Comparison of ENCODE assay signal across 33 cellular contexts in genomic region chr20:16613954-16614353, GRCh38.
"Had no signal": no experiment of that assay in that cellular context is flagged by ENCODE, and none has a peak within 500 bp of the region (broad histone marks: within the 10 kb centered on the region; RNA-seq: fewer than 3 reads in every experiment).

No MANE protein-coding gene starts in this region.

- ATAC-seq: activated CD4-positive, alpha-beta T cell treated with anti-CD3 and anti-CD28 coated beads for 36 hours; activated CD8-positive, alpha-beta T cell treated with anti-CD3 and anti-CD28 coated beads, Interleukin-2, amount 10 ng/mL, durations not matched to agents 7 days and 5 days; Panc1 had no signal

- H3K4me3 ChIP-seq: ascending aorta, SJSA1 had no signal

- H3K27me3 Mint-ChIP-seq: activated CD4-positive, alpha-beta T cell treated with anti-CD3 and anti-CD28 coated beads, Interleukin-2, amount 10 ng/mL, durations not matched to agents 7 days and 5 days had no signal

- H3K36me3 Mint-ChIP-seq: activated naive CD4-positive, alpha-beta T cell treated with anti-CD3 and anti-CD28 coated beads, Interleukin-2, amount 50 U/mL, for 24 hours; activated naive CD8-positive, alpha-beta T cell treated with anti-CD3 and anti-CD28 coated beads, Interleukin-2, amount 10 ng/mL, durations not matched to agents 7 days and 5 days had no signal

- H3K36me3 ChIP-seq: ascending aorta, SJSA1 had no signal

- H3K4me1 ChIP-seq: ascending aorta, SJSA1 had no signal

- H3K27ac ChIP-seq: ascending aorta, KMS-11, SJSA1 had no signal

- FAIRE-seq: TTC549 had no signal

- H3K27ac Mint-ChIP-seq: activated CD4-positive, alpha-beta T cell treated with anti-CD3 and anti-CD28 coated beads for 36 hours; activated CD4-positive, alpha-beta T cell treated with anti-CD3 and anti-CD28 coated beads, Interleukin-2, amount 10 ng/mL, durations not matched to agents 7 days and 5 days; activated CD8-positive, alpha-beta T cell treated with anti-CD3 and anti-CD28 coated beads, Interleukin-2, amount 10 ng/mL, durations not matched to agents 7 days and 5 days; activated naive CD4-positive, alpha-beta T cell treated with anti-CD3 and anti-CD28 coated beads, Interleukin-2, amount 50 U/mL, for 24 hours; activated naive CD8-positive, alpha-beta T cell treated with anti-CD3 and anti-CD28 coated beads, Interleukin-2, amount 10 ng/mL, durations not matched to agents 7 days and 5 days; activated T-cell treated with anti-CD3 and anti-CD28 coated beads, Interleukin-2, amount 50 U/mL, for 24 hours; activated T-helper 2 cell treated with anti-CD3 and anti-CD28 coated beads, Interferon-gamma antibody, Interleukin-2, Interleukin-4, amounts not matched to agents 10 μg/mL and 5 μg/mL and 100 μg/mL, durations not matched to agents 14 hours and 24 hours and 36 hours; T-helper 1 cell treated with Interleukin-12 subunit alpha and Interleukin-12 subunit beta and Interleukin-4 antibody, amounts not matched to agents 30 μg/mL and 1 μg/mL, for 36 hours; T-helper 2 cell treated with Interferon-gamma antibody and Interleukin-4, amounts not matched to agents 5 μg/mL and 100 μg/mL, for 36 hours had no signal

- H3K9me2 ChIP-seq: SK-N-SH had no signal

- H3K4me2 ChIP-seq: KMS-11, SK-N-SH had no signal

- H3K9me3 ChIP-seq: ascending aorta, SJSA1, SK-N-SH had no signal

- H3K4me3 Mint-ChIP-seq: activated CD4-positive, alpha-beta T cell treated with anti-CD3 and anti-CD28 coated beads for 36 hours; activated CD4-positive, alpha-beta T cell treated with anti-CD3 and anti-CD28 coated beads, Interleukin-2, amount 10 ng/mL, durations not matched to agents 7 days and 5 days; activated CD8-positive, alpha-beta T cell treated with anti-CD3 and anti-CD28 coated beads, Interleukin-2, amount 10 ng/mL, durations not matched to agents 7 days and 5 days; activated naive CD4-positive, alpha-beta T cell treated with anti-CD3 and anti-CD28 coated beads, Interleukin-2, amount 50 U/mL, for 24 hours; activated naive CD8-positive, alpha-beta T cell treated with anti-CD3 and anti-CD28 coated beads, Interleukin-2, amount 10 ng/mL, durations not matched to agents 7 days and 5 days; activated T-cell treated with anti-CD3 and anti-CD28 coated beads, Interleukin-2, amount 50 U/mL, for 24 hours; T-helper 1 cell treated with Interleukin-12 subunit alpha and Interleukin-12 subunit beta and Interleukin-4 antibody, amounts not matched to agents 30 μg/mL and 1 μg/mL, for 36 hours; T-helper 2 cell treated with Interferon-gamma antibody and Interleukin-4, amounts not matched to agents 5 μg/mL and 100 μg/mL, for 36 hours had no signal

- H3K4me1 Mint-ChIP-seq: activated CD4-positive, alpha-beta T cell treated with anti-CD3 and anti-CD28 coated beads for 36 hours; activated CD4-positive, alpha-beta T cell treated with anti-CD3 and anti-CD28 coated beads, Interleukin-2, amount 10 ng/mL, durations not matched to agents 7 days and 5 days; activated naive CD4-positive, alpha-beta T cell treated with anti-CD3 and anti-CD28 coated beads, Interleukin-2, amount 50 U/mL, for 24 hours; activated naive CD8-positive, alpha-beta T cell treated with anti-CD3 and anti-CD28 coated beads, Interleukin-2, amount 10 ng/mL, durations not matched to agents 7 days and 5 days had no signal

- H3K9ac ChIP-seq: KMS-11, SK-N-SH had no signal

- DNase-seq: activated CD4-positive, alpha-beta T cell treated with anti-CD3 and anti-CD28 coated beads for 36 hours; activated CD4-positive, alpha-beta T cell treated with anti-CD3 and anti-CD28 coated beads, Interleukin-2, amount 10 ng/mL, durations not matched to agents 7 days and 5 days; activated CD4-positive, alpha-beta T cell treated with anti-CD3 and anti-CD28 coated beads, Interleukin-2, amount 50 U/mL, for 48 hours; activated CD8-positive, alpha-beta T cell treated with anti-CD3 and anti-CD28 coated beads, Interleukin-2, amount 10 ng/mL, durations not matched to agents 7 days and 5 days; activated gamma-delta T cell; activated naive CD4-positive, alpha-beta T cell treated with Interleukin-2 at 50 U/mL for 16 hours; activated naive CD8-positive, alpha-beta T cell treated with anti-CD3 and anti-CD28 coated beads, Interleukin-2, amount 10 ng/mL, durations not matched to agents 7 days and 5 days; activated T-cell treated with anti-CD3 and anti-CD28 coated beads, Interleukin-2, amount 50 U/mL, for 24 hours; amygdala; MM.1S; MV-4-11; NCI-H1092; NCI-H146; NCI-H187; NCI-H2029 treated with DMSO at 0.1 percent for 48 hours; NCI-H2107; NCI-H2171; NCI-H510A; NCI-H526; NCI-H748 treated with DMSO at 0.1 percent for 48 hours; NK-92 treated with Interleukin-12 subunit alpha and Interleukin-12 subunit beta, amount 100 ng/mL, for 24 hours; RPMI8226; SHP77 treated with DMSO at 0.1 percent for 48 hours; SK-N-SH had no signal

- H3K9me3 Mint-ChIP-seq: activated T-helper 2 cell treated with anti-CD3 and anti-CD28 coated beads, Interferon-gamma antibody, Interleukin-2, Interleukin-4, amounts not matched to agents 10 μg/mL and 5 μg/mL and 100 μg/mL, durations not matched to agents 14 hours and 24 hours and 36 hours; T-helper 2 cell treated with Interferon-gamma antibody and Interleukin-4, amounts not matched to agents 5 μg/mL and 100 μg/mL, for 36 hours had no signal

- H3K27me3 ChIP-seq: ascending aorta, SJSA1 had no signal
